ENCODE assay signal across 8 cellular contexts in genomic region chr2:151437630-151438029, GRCh38. TPM values are rescaled to one million over a fixed set of nuclear protein-coding genes. Genes with fewer than 3 reads are reported as not detected.
DNase-seq lines count a peak whose midpoint lies in the region; ATAC-seq and TF ChIP-seq lines count a peak whose summit lies in the region.

No MANE protein-coding gene starts in this region.

- no peak overlapping the region for H2AFZ ChIP-seq in Loucy (ENCODE audit: low read length)

- no peaks in the 10 kb centered on the region for H3K27me3 ChIP-seq in Loucy (ENCODE audit: insufficient read depth, low read length, poor library complexity, severe bottlenecking)
- H3K27me3 ChIP-seq in naive thymus-derived CD4-positive, alpha-beta T cell (ENCODE audit: control insufficient read depth in 2 of 2, insufficient read depth in 2 of 2, low read length in 2 of 2): no peaks in the 10 kb centered on the region

- H3K9me2 ChIP-seq in Loucy (replicated peaks; ENCODE audit: low read depth, low read length): no peaks in the 10 kb centered on the region

- TF ChIP-seq CTCF in Loucy (conservative IDR thresholded peaks at IDR 0.05; ENCODE audit: low read length) (peak; percentile 62), cardiac fibroblast (IDR thresholded peaks at IDR 0.05; ENCODE audit: low read depth, low read length) (peak; percentile 35)

- H3K4me1 Mint-ChIP-seq in naive thymus-derived CD4-positive, alpha-beta T cell: peaks cover 6 to 14% (median 12%) of the 10 kb centered on the region in 7 donors

- H3K4me1 ChIP-seq in Loucy (ENCODE audit: insufficient read depth, low read length, poor library complexity, severe bottlenecking): no peaks in the 10 kb centered on the region
- H3K4me1 ChIP-seq in naive thymus-derived CD4-positive, alpha-beta T cell (ENCODE audit: control insufficient read depth in 2 of 2, insufficient read depth in 2 of 2, low read length in 2 of 2): no peaks in the 10 kb centered on the region

- POLR2A ChIA-PET in naive thymus-derived CD4-positive, alpha-beta T cell (lab: Charles Lee): interaction anchor here (1.6 kb wide), 1 partner anchor 176 kb away, joined by 4 read pairs; the partner anchor contains the start of gene RBM43

- no peak overlapping the region for H3K27ac ChIP-seq in naive thymus-derived CD4-positive, alpha-beta T cell (ENCODE audit: low read depth, low read length)

- H3K9me3 Mint-ChIP-seq in naive thymus-derived CD4-positive, alpha-beta T cell: no peaks in the 10 kb centered on the region

- H3K27me3 Mint-ChIP-seq in naive thymus-derived CD4-positive, alpha-beta T cell: no peaks in the 10 kb centered on the region

- H3K9ac ChIP-seq in Loucy (ENCODE audit: low read depth, low read length, poor library complexity, severe bottlenecking): no peak overlapping the region

- H3K36me3 Mint-ChIP-seq in naive thymus-derived CD4-positive, alpha-beta T cell: peaks cover 0 to 47% (median 19%) of the 10 kb centered on the region in 5 donors

- H3K36me3 ChIP-seq in Loucy (ENCODE audit: insufficient read depth, low read length): peaks cover 89% of the 10 kb centered on the region
- H3K36me3 ChIP-seq in naive thymus-derived CD4-positive, alpha-beta T cell (ENCODE audit: control insufficient read depth in 2 of 3, insufficient read depth in 3 of 3, low read length in 3 of 3): peaks cover 12 to 73% (median 23%) of the 10 kb centered on the region in 3 experiments

- peak overlapping the region in 8 of 9 donors; percentile 30 to 81 (median 60) for H3K27ac Mint-ChIP-seq in naive thymus-derived CD4-positive, alpha-beta T cell

- ATAC-seq in naive thymus-derived CD4-positive, alpha-beta T cell: peak; percentile 74
- ATAC-seq in GM18909 (IDR thresholded peaks at IDR 0.05; ENCODE audit: poor library complexity, unreplicated experiment): no peak

- no peak overlapping the region for H3K4me2 ChIP-seq in Loucy (ENCODE audit: low read depth, low read length, poor library complexity, severe bottlenecking)

- H3F3A ChIP-seq in Loucy (ENCODE audit: low read depth): no peaks in the 10 kb centered on the region

- no peak overlapping the region for H3K4me3 Mint-ChIP-seq in naive thymus-derived CD4-positive, alpha-beta T cell

- H3K4me3 ChIP-seq in Loucy (ENCODE audit: low read length, poor library complexity, severe bottlenecking): no peak overlapping the region
- H3K4me3 ChIP-seq in cardiac fibroblast (replicated peaks in 1 of 2; ENCODE audit: low read depth in 2 of 2, low read length in 2 of 2): no peak overlapping the region
- H3K4me3 ChIP-seq in naive thymus-derived CD4-positive, alpha-beta T cell (ENCODE audit: low read length): no peak overlapping the region

- DNase-seq in SKM-1 treated with dmso at 0.1 percent for 144 hours (lab: John Stamatoyannopoulos, UW; ENCODE audit: unreplicated experiment): peak; percentile 5
- DNase-seq in SKM-1 (lab: John Stamatoyannopoulos, UW; ENCODE audit: unreplicated experiment): no peak
- DNase-seq in cardiac fibroblast (ENCODE audit: low read depth in 2 of 2): peak; percentile 50 to 61
- DNase-seq in naive thymus-derived CD4-positive, alpha-beta T cell: peak in 5 of 9 donors; percentile 24 to 40 (median 32)
- no peak for DNase-seq in cerebellum (ENCODE audit: low spot score)
- DNase-seq in epidermal melanocyte (ENCODE audit: insufficient read length, low spot score): no peak

- CTCF ChIA-PET in naive thymus-derived CD4-positive, alpha-beta T cell (lab: Charles Lee): interaction anchor here (1.0 to 1.4 kb wide), 4 partner anchors 10 to 1839 kb away, joined by 3 to 4 read pairs (median 4); no protein-coding TSS in a partner anchor

- no peaks in the 10 kb centered on the region for H3K9me3 ChIP-seq in Loucy (ENCODE audit: insufficient read depth, low read depth, low read length)
- H3K9me3 ChIP-seq in naive thymus-derived CD4-positive, alpha-beta T cell (ENCODE audit: control insufficient read depth in 2 of 3, low read length in 3 of 3): no peaks in the 10 kb centered on the region

- intact Hi-C loops in naive thymus-derived CD4-positive, alpha-beta T cell (cut with micrococcal nuclease): loop anchor here (1.0 to 2.0 kb wide), 5 partner anchors 15 to 1840 kb away; partner anchors contain the start of genes NMI (in 2 of the 2) and RBM43 (in 2 of the 2)

- no peaks in the 10 kb centered on the region for H4K20me1 ChIP-seq in Loucy (ENCODE audit: insufficient read depth, low read length, poor library complexity, severe bottlenecking)

- H3K79me2 ChIP-seq in Loucy (ENCODE audit: insufficient read depth, low read length): no peaks in the 10 kb centered on the region

RNA-seq across cellular contexts. Expression of gene RIF1, which starts 27.9 kb away (rescaled TPM):
- 10 to 100 TPM; 39.8 to 74.0 (median 66.7) TPM for total RNA-seq in naive thymus-derived CD4-positive, alpha-beta T cell
- polyA plus RNA-seq in naive thymus-derived CD4-positive, alpha-beta T cell: 10 to 100 TPM; 26.3 to 37.4 TPM
- 79.7 TPM for total RNA-seq in cerebellum

Comparison
In these comparisons a context has a peak if more than half of its experiments do, and no peak if none do; other contexts are left out.
1. DNase-seq: peak in SKM-1 treated with dmso at 0.1 percent for 144 hours (single experiment), cardiac fibroblast (2 of 2) and naive thymus-derived CD4-positive, alpha-beta T cell (5 of 9); none in SKM-1 (single experiment), cerebellum (single experiment) and epidermal melanocyte (single experiment).